ENCODE assay signal across 2 cellular contexts in the genomic region with DNA sequence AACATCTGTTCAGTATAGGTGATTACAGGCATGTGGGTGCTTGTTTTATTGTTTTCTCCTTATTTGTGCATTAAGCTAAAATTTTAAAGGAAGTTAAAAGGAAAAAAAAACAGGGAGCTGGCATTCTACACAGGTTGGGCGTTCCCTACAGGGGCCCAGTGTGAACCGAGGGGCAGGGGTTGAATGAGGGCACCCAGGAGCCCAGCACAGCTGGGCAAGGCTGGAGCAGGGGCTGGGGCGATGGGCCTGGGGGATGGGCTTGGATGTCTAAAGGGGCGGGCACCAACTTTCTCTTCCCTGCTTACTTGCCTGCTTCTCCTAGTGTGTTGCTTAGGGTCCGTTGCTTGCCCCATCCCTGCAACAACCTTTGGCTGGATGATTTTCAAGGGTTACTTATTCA.
TF ChIP-seq lines count a peak whose summit lies in the region.

No MANE protein-coding gene starts in this region.

TF ChIP-seq in SK-N-SH, 30 proteins besides CTCF, POLR2A, EP300 and RAD21 (continued from another document):
- TF ChIP-seq, protein P1, sequence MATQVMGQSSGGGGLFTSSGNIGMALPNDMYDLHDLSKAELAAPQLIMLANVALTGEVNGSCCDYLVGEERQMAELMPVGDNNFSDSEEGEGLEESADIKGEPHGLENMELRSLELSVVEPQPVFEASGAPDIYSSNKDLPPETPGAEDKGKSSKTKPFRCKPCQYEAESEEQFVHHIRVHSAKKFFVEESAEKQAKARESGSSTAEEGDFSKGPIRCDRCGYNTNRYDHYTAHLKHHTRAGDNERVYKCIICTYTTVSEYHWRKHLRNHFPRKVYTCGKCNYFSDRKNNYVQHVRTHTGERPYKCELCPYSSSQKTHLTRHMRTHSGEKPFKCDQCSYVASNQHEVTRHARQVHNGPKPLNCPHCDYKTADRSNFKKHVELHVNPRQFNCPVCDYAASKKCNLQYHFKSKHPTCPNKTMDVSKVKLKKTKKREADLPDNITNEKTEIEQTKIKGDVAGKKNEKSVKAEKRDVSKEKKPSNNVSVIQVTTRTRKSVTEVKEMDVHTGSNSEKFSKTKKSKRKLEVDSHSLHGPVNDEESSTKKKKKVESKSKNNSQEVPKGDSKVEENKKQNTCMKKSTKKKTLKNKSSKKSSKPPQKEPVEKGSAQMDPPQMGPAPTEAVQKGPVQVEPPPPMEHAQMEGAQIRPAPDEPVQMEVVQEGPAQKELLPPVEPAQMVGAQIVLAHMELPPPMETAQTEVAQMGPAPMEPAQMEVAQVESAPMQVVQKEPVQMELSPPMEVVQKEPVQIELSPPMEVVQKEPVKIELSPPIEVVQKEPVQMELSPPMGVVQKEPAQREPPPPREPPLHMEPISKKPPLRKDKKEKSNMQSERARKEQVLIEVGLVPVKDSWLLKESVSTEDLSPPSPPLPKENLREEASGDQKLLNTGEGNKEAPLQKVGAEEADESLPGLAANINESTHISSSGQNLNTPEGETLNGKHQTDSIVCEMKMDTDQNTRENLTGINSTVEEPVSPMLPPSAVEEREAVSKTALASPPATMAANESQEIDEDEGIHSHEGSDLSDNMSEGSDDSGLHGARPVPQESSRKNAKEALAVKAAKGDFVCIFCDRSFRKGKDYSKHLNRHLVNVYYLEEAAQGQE (IDR thresholded peaks at IDR 0.05; ENCODE audit: low read depth, low read length): no peak
- TF ChIP-seq CHD2 (IDR thresholded peaks at IDR 0.05; ENCODE audit: low read length, partially characterized antibody) (no peak), RXRA (IDR thresholded peaks at IDR 0.05; ENCODE audit: borderline replicate concordance, low read depth) (no peak), RCOR1 (IDR thresholded peaks at IDR 0.05; ENCODE audit: low read length) (no peak), NFIC (IDR thresholded peaks at IDR 0.05; ENCODE audit: borderline replicate concordance) (no peak), JUND (IDR thresholded peaks at IDR 0.05) (no peak), GABPA (IDR thresholded peaks at IDR 0.05; ENCODE audit: low read depth) (no peak), POLR2AphosphoS5 (IDR thresholded peaks at IDR 0.05; ENCODE audit: low read depth, low read length) (no peak), TCF12 (IDR thresholded peaks at IDR 0.05) (no peak), MEF2A (IDR thresholded peaks at IDR 0.05; ENCODE audit: borderline replicate concordance, low read depth) (no peak)

TF ChIP-seq in SK-N-SH treated with all-trans-retinoic acid at 6 μM for 48 hours, 23 proteins besides CTCF, POLR2A, EP300 and RAD21 (continued from another document):
- no peak for TF ChIP-seq GLIS3 (CRISPR knock-in tag; IDR thresholded peaks at IDR 0.05)
TF ChIP-seq in SK-N-SH treated with all-trans-retinoic acid at 6 μM for 48 hours: peak in this region for 0.
